Comparison of ENCODE assay signal across 9 cellular contexts in the genomic region with DNA sequence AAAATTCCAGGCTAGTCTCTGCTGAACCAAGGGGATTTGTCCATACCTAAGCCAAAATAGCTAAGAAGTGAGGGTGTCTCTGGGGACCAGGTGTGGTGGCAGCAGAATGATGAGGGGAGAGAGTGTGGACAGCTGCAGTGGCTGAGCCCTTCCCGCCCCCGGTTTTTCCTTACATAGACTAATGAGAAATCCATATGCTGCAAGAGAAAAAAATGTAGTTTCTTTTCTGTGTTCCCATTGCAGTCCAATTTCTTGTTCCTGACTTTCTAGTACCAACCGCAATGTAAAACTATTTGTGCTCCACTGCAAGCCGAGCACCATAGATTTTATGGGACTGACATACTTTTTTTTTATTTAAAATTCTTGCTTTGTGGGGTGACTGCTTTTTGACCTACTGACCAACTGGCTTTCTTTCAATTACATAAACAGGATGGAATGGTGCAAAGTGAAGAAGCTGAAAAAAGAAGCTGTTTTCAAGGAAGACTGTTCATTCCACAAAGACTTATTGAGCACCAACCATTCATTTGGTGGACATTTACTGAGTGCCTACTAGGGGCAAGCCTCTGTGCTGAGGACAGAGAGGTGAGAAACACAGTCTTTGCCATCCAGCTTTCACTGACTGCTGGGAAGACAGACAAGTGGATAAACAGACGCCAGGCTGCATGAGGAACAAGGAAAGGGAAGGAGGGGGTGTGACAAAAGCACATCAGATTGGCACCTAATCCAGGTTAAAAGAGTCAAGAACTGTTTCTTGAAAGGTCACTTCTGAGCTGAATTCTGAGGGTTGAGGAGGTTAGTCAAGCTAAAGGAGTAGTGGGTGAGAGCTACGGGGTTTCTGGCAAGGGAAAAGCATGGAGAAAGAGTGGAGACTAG. TPM values are rescaled to one million over a fixed set of nuclear protein-coding genes. Genes with fewer than 3 reads are reported as not detected.
DNase-seq lines count a peak whose midpoint lies in the region; ATAC-seq and TF ChIP-seq lines count a peak whose summit lies in the region.
"Had no signal": no experiment of that assay in that cellular context is flagged by ENCODE, and none has a peak within 500 bp of the region (broad histone marks: within the 10 kb centered on the region; RNA-seq: fewer than 3 reads in every experiment).

No MANE protein-coding gene starts in this region.

- H2AFZ ChIP-seq in IMR-90 (replicated peaks; ENCODE audit: low read length, poor library complexity), result peak overlapping the region; percentile 72

- H4K5ac ChIP-seq in IMR-90 (ENCODE audit: low read depth, low read length), result peak overlapping the region; percentile 76

- 18% methylated on average over 2 of the region's 6 CpGs; no CpG with 5 or more reads in 1 of the 2 experiments for WGBS in IMR-90 (ENCODE audit: extremely low coverage in 2 of 2, insufficient read length in 1 of 2), 2 experiments
- WGBS in gastroesophageal sphincter (ENCODE audit: low coverage in 1 of 2), 2 donors, result 18 to 28% methylated on average over 5 of the region's 6 CpGs

- POLR2A ChIA-PET in IMR-90 (lab: Charles Lee; ENCODE audit: unreplicated experiment), result interaction anchor here (0.6 kb wide), 1 partner anchor 56 kb away, joined by 3 read pairs; no protein-coding TSS in a partner anchor

- H3K4me2 ChIP-seq in IMR-90 (ENCODE audit: low read depth, low read length), result peak overlapping the region; percentile 91

- peak overlapping the region; percentile 96 for H3K14ac ChIP-seq in IMR-90 (replicated peaks; ENCODE audit: low read depth, low read length)

- DNase-seq in IMR-90, result peak; percentile 86
- DNase-seq in RWPE2 (ENCODE audit: low spot score), result no peak
- peak; percentile 20 for DNase-seq in smooth muscle cell of the brain vasculature (ENCODE audit: low read depth, low spot score)
- no peak for DNase-seq in NAMALWA (ENCODE audit: low spot score)
- DNase-seq: activated CD4-positive, alpha-beta memory T cell treated with anti-CD3 and anti-CD28 coated beads for 36 hours; NCI-H345 had no signal

- in situ Hi-C loops in IMR-90 (cut with MboI; ENCODE audit: low sequenced_read_pairs), result no loop called here

- peak overlapping the region; percentile 84 for H4K91ac ChIP-seq in IMR-90 (ENCODE audit: insufficient read depth, low read depth, low read length)

- ATAC-seq in IMR-90 (ENCODE audit: low read depth) (peak; percentile 82), RWPE2 (ENCODE audit: low read depth) (0 out of 3 replicates have a peak, but pooled peaks have one; percentile 35), gastroesophageal sphincter (no peak), HG03196 (IDR thresholded peaks at IDR 0.05; ENCODE audit: unreplicated experiment) (no peak), HG03280 (IDR thresholded peaks at IDR 0.05; ENCODE audit: unreplicated experiment) (no peak)

- no peak for TF ChIP-seq RAD21 in IMR-90 (IDR thresholded peaks at IDR 0.05; ENCODE audit: low read length)

- peak overlapping the region; percentile 69 for H2BK5ac ChIP-seq in IMR-90 (ENCODE audit: low read depth, low read length, poor library complexity, severe bottlenecking)

- H3K9me3 ChIP-seq in IMR-90 (ENCODE audit: control insufficient read depth, insufficient read depth, low read length), result no peaks in the 10 kb centered on the region
- H3K9me3 ChIP-seq in RWPE2 (ENCODE audit: severe bottlenecking), result no peaks in the 10 kb centered on the region
- H3K9me3 ChIP-seq in gastroesophageal sphincter, result no peaks in the 10 kb centered on the region

- H3K9ac ChIP-seq in IMR-90 (ENCODE audit: low read depth, low read length), result peak overlapping the region; percentile 54

- H3K79me1 ChIP-seq in IMR-90 (ENCODE audit: low read depth in 1 of 2, low read length in 2 of 2), result peaks cover 6 to 41% of the 10 kb centered on the region in 2 experiments

- H3K23ac ChIP-seq in IMR-90 (ENCODE audit: low read depth, low read length), result peak overlapping the region; percentile 81

- H3K4me1 ChIP-seq in IMR-90 (ENCODE audit: control insufficient read depth, insufficient read depth, low read length), result peaks cover 13% of the 10 kb centered on the region
- H3K4me1 ChIP-seq in RWPE2 (ENCODE audit: insufficient read depth, poor library complexity, severe bottlenecking), result peaks cover 46% of the 10 kb centered on the region
- peaks cover 0 to 15% (median 4%) of the 10 kb centered on the region in 3 donors for H3K4me1 ChIP-seq in gastroesophageal sphincter

- H3K9me1 ChIP-seq in IMR-90 (ENCODE audit: insufficient read depth, low read length), result peaks cover 15% of the 10 kb centered on the region

- H2BK20ac ChIP-seq in IMR-90 (ENCODE audit: low read depth, low read length), result peak overlapping the region; percentile 93

- no peaks in the 10 kb centered on the region for H3K36me3 ChIP-seq in IMR-90 (ENCODE audit: control insufficient read depth, insufficient read depth, low read length)
- H3K36me3 ChIP-seq in RWPE2 (ENCODE audit: low read depth), result 0 out of 2 replicates have a peak, but pooled peaks cover 5% of the 10 kb centered on the region
- peaks cover 0 to 6% of the 10 kb centered on the region in 2 donors for H3K36me3 ChIP-seq in gastroesophageal sphincter

- H3K56ac ChIP-seq in IMR-90 (ENCODE audit: extremely low read depth, insufficient read depth, low read length), result peak overlapping the region; percentile 31; the same call in 1 of the 2 replicates

- dilution Hi-C loops in IMR-90 (cut with HindIII; ENCODE audit: low sequenced_read_pairs, unreplicated experiment), result no loop called here

- H3K27ac ChIP-seq in IMR-90 (ENCODE audit: insufficient read depth, low read length), result peak overlapping the region; percentile 86
- H3K27ac ChIP-seq in RWPE2 (ENCODE audit: poor library complexity, severe bottlenecking), result peak overlapping the region; percentile 15
- no peak overlapping the region for H3K27ac ChIP-seq in gastroesophageal sphincter

- H4K20me1 ChIP-seq in IMR-90 (ENCODE audit: insufficient read depth, low read length), result no peaks in the 10 kb centered on the region

- no peak for TF ChIP-seq POLR2A in IMR-90 (IDR thresholded peaks at IDR 0.05; ENCODE audit: low read depth, low read length)
- no peak for TF ChIP-seq POLR2A in gastroesophageal sphincter (IDR thresholded peaks at IDR 0.05)

- peak overlapping the region; percentile 44 for H3K4me3 ChIP-seq in IMR-90 (ENCODE audit: insufficient read depth, low read depth, low read length)
- no peak overlapping the region for H3K4me3 ChIP-seq in RWPE2 (ENCODE audit: severe bottlenecking)
- peak overlapping the region; percentile 7 to 17 for H3K4me3 ChIP-seq in gastroesophageal sphincter

- H4K8ac ChIP-seq in IMR-90 (ENCODE audit: low read depth in 2 of 2, low read length in 2 of 2), result peak overlapping the region in 1 of 2 experiments; percentile 63; a peak in 2 of 4 replicates

- no TSS peak for BruUV-seq in IMR-90 (replicated peaks; lab: Mats Ljungman, UMichigan)

- peak overlapping the region; percentile 90 for H2BK120ac ChIP-seq in IMR-90 (ENCODE audit: low read depth, low read length)

- H3K4ac ChIP-seq in IMR-90 (ENCODE audit: low read depth, low read length), result peak overlapping the region; percentile 90

- H3K27me3 ChIP-seq in IMR-90 (ENCODE audit: control insufficient read depth, insufficient read depth, low read length) (no peaks in the 10 kb centered on the region), RWPE2 (ENCODE audit: insufficient read depth, poor library complexity, severe bottlenecking) (no peaks in the 10 kb centered on the region), gastroesophageal sphincter (no peaks in the 10 kb centered on the region)

- H2AK9ac ChIP-seq in IMR-90 (replicated peaks; ENCODE audit: low read depth, low read length, poor library complexity), result peak overlapping the region; percentile 34

- no peak for TF ChIP-seq EP300 in gastroesophageal sphincter (IDR thresholded peaks at IDR 0.05)

- peak overlapping the region; percentile 55; the same call in 1 of the 3 replicates for H2BK15ac ChIP-seq in IMR-90 (ENCODE audit: low read depth, low read length)

- intact Hi-C loops in IMR-90 (cut with micrococcal nuclease), result loop anchor here (1.0 to 5.0 kb wide), 2 partner anchors 61 to 75 kb away; a partner anchor contains a TSS

- H2AK5ac ChIP-seq in IMR-90 (ENCODE audit: low read depth, low read length), result peak overlapping the region; percentile 88

- peak overlapping the region; percentile 80 for H3K18ac ChIP-seq in IMR-90 (ENCODE audit: low read depth, low read length)

- TF ChIP-seq CTCF in IMR-90 (conservative IDR thresholded peaks at IDR 0.05; ENCODE audit: low read depth, low read length) (no peak), RWPE2 (IDR thresholded peaks at IDR 0.05; ENCODE audit: poor library complexity, severe bottlenecking) (no peak), gastroesophageal sphincter (IDR thresholded peaks at IDR 0.05) (no peak)

- CTCF ChIA-PET in IMR-90 (lab: Yijun Ruan, JAX), result no interaction called here

TF ChIP-seq in IMR-90, 13 proteins besides CTCF, POLR2A, EP300 and RAD21 (continues in another document):
- TF ChIP-seq NFE2L2 (IDR thresholded peaks at IDR 0.05; ENCODE audit: low read depth, low read length), result no peak
- TF ChIP-seq MAFK (IDR thresholded peaks at IDR 0.05; ENCODE audit: low read depth, low read length), result no peak
- TF ChIP-seq MAZ (IDR thresholded peaks at IDR 0.05; ENCODE audit: borderline replicate concordance, low read depth, low read length), result no peak
- TF ChIP-seq BHLHE40 (IDR thresholded peaks at IDR 0.05; ENCODE audit: low read depth, low read length), result no peak
- TF ChIP-seq RFX5 (IDR thresholded peaks at IDR 0.05; ENCODE audit: low read depth, low read length), result no peak
- TF ChIP-seq CEBPB (IDR thresholded peaks at IDR 0.05; ENCODE audit: low read depth, low read length), result no peak; the same call in 1 of the 2 replicates
- TF ChIP-seq, protein P1, sequence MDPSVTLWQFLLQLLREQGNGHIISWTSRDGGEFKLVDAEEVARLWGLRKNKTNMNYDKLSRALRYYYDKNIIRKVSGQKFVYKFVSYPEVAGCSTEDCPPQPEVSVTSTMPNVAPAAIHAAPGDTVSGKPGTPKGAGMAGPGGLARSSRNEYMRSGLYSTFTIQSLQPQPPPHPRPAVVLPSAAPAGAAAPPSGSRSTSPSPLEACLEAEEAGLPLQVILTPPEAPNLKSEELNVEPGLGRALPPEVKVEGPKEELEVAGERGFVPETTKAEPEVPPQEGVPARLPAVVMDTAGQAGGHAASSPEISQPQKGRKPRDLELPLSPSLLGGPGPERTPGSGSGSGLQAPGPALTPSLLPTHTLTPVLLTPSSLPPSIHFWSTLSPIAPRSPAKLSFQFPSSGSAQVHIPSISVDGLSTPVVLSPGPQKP (IDR thresholded peaks at IDR 0.05; ENCODE audit: borderline replicate concordance, low read depth, low read length), result no peak

RNA-seq across cellular contexts. Expression of a gene that starts 9.7 kb away (rescaled TPM):
- total RNA-seq in IMR-90 (2012; rRNA removed) (11.1 and 12.2 TPM in 2 replicates), gastroesophageal sphincter (1 to 10 TPM; 3.6 to 6.2 (median 3.9) TPM)
- polyA plus RNA-seq in IMR-90 (2012; rRNA removed), result 18.8 and 21.9 TPM in 2 replicates
- 7.3 and 13.0 TPM in 2 replicates for polyA plus RNA-seq in IMR-90 (2012; cell fraction: cytosol; rRNA removed)
- 6.4 and 16.9 TPM in 2 replicates for polyA plus RNA-seq in IMR-90 (2012; cell fraction: nucleus; rRNA removed; ENCODE audit: low replicate concordance)

RNA-seq across cellular contexts. Expression of a gene that starts 50.8 kb away (rescaled TPM):
- total RNA-seq in IMR-90 (2012; rRNA removed) (not detected in 2 replicates), gastroesophageal sphincter (under 1 TPM in 1 of 4 donors, not detected in 3; 0.42 TPM)
- polyA plus RNA-seq in IMR-90 (2012; rRNA removed), result not detected in 2 replicates
- polyA plus RNA-seq in IMR-90 (2012; cell fraction: cytosol; rRNA removed), result 0.07 TPM in 1 of 2 replicates, not detected in the other
- polyA plus RNA-seq in IMR-90 (2012; cell fraction: nucleus; rRNA removed; ENCODE audit: low replicate concordance), result 0.26 and 0.32 TPM in 2 replicates
- total RNA-seq: activated CD4-positive, alpha-beta memory T cell treated with anti-CD3 and anti-CD28 coated beads for 36 hours had no signal

Comparison
In these comparisons a context has a peak if more than half of its experiments do, and no peak if none do; other contexts are left out.
1. ATAC-seq: peak in IMR-90 (single experiment) and RWPE2 (single experiment); none in gastroesophageal sphincter (single experiment), HG03196 (single experiment) and HG03280 (single experiment).
2. DNase-seq: peak in IMR-90 (single experiment) and smooth muscle cell of the brain vasculature (single experiment); none in RWPE2 (single experiment) and NAMALWA (single experiment).
3. H3K27ac ChIP-seq: peak in IMR-90 (single experiment) and RWPE2 (single experiment); none in gastroesophageal sphincter (0 of 4).